16 cellular contexts compared by ENCODE assay signal in genomic region chr11:86257446-86257845, GRCh38. TPM values are rescaled to one million over a fixed set of nuclear protein-coding genes. Genes with fewer than 3 reads are reported as not detected.
A peak's percentile ranks its signal among the peaks of the same experiment; 100 is the strongest.
DNase-seq lines count a peak whose midpoint lies in the region; ATAC-seq and TF ChIP-seq lines count a peak whose summit lies in the region.
"Had no signal": no experiment of that assay in that cellular context is flagged by ENCODE, and none has a peak within 500 bp of the region (broad histone marks: within the 10 kb centered on the region; RNA-seq: fewer than 3 reads in every experiment).

No MANE protein-coding gene starts in this region.

- H3K9me2 ChIP-seq in SK-N-SH = no peaks in the 10 kb centered on the region

- H3K4me3 Mint-ChIP-seq in MCF 10A (ENCODE audit: unreplicated experiment) = no peak overlapping the region
- no peak overlapping the region for H3K4me3 Mint-ChIP-seq in osteocyte (ENCODE audit: unreplicated experiment)
- H3K4me3 Mint-ChIP-seq: B cell had no signal

- no peaks in the 10 kb centered on the region for H4K20me1 ChIP-seq in SK-N-SH (ENCODE audit: insufficient read depth)

- no peak for TF ChIP-seq CTCF in SK-N-SH (IDR thresholded peaks at IDR 0.05)
- TF ChIP-seq CTCF in MCF 10A (IDR thresholded peaks at IDR 0.05; ENCODE audit: unreplicated experiment) = no peak
- TF ChIP-seq CTCF in breast epithelium (IDR thresholded peaks at IDR 0.05) = no peak
- TF ChIP-seq CTCF in osteocyte (IDR thresholded peaks at IDR 0.05) = no peak

- H3K9me3 ChIP-seq in SK-N-SH = no peaks in the 10 kb centered on the region
- no peaks in the 10 kb centered on the region for H3K9me3 ChIP-seq in breast epithelium

- H3F3A ChIP-seq in SK-N-SH (replicated peaks; ENCODE audit: insufficient read depth) = peaks cover 5% of the 10 kb centered on the region

- TF ChIP-seq POLR2A in breast epithelium (IDR thresholded peaks at IDR 0.05) = no peak

- TF ChIP-seq EP300 in SK-N-SH (IDR thresholded peaks at IDR 0.05; ENCODE audit: borderline replicate concordance in 1 of 2, low read depth in 1 of 2, low read length in 1 of 2) = no peak

- H2AFZ ChIP-seq in SK-N-SH (ENCODE audit: low read depth) = no peak overlapping the region

- H3K4me3 ChIP-seq in SK-N-SH (ENCODE audit: low read depth in 2 of 2, low read length in 1 of 2) (no peak overlapping the region), breast epithelium (no peak overlapping the region)

- intact Hi-C loops in MCF 10A (cut with micrococcal nuclease) (no loop called here), breast epithelium (cut with DNase I; ENCODE audit: low total_unique reads) (no loop called here)

- DNase-seq in SK-N-SH = no peak
- DNase-seq in MCF 10A (ENCODE audit: unreplicated experiment) = no peak
- no peak for DNase-seq in breast epithelium (ENCODE audit: low spot score in 2 of 2)
- no peak for DNase-seq in osteocyte (ENCODE audit: extremely low spot score, unreplicated experiment)
- no peak for DNase-seq in AML-193 (lab: John Stamatoyannopoulos, UW)
- no peak for DNase-seq in HuH-7 (ENCODE audit: low spot score)
- DNase-seq: GOT3, NCI-H2029, NCI-H345, NCI-H524 treated with DMSO at 0.1 percent for 48 hours, PC-3 had no signal

- H3K9me3 Mint-ChIP-seq in MCF 10A (ENCODE audit: unreplicated experiment) (no peaks in the 10 kb centered on the region), osteocyte (ENCODE audit: unreplicated experiment) (no peaks in the 10 kb centered on the region)

- no peaks in the 10 kb centered on the region for H3K4me1 ChIP-seq in SK-N-SH (ENCODE audit: control insufficient read depth in 1 of 2, insufficient read depth in 2 of 2, low read depth in 1 of 2, low read length in 1 of 2)
- H3K4me1 ChIP-seq in breast epithelium = no peaks in the 10 kb centered on the region

- no peak for TF ChIP-seq RAD21 in SK-N-SH (IDR thresholded peaks at IDR 0.05; ENCODE audit: low read length)

- peaks cover 50% of the 10 kb centered on the region for H3K79me2 ChIP-seq in SK-N-SH (ENCODE audit: insufficient read depth)

- ATAC-seq in SK-N-SH treated with all-trans-retinoic acid at 6 μM for 48 hours (no peak), GM18909 (IDR thresholded peaks at IDR 0.05; ENCODE audit: poor library complexity, unreplicated experiment) (no peak)
- ATAC-seq: PC-3 had no signal

- H3K4me2 ChIP-seq in SK-N-SH = no peak overlapping the region

- no peaks in the 10 kb centered on the region for H3K27me3 Mint-ChIP-seq in MCF 10A (ENCODE audit: insufficient read depth, unreplicated experiment)
- H3K27me3 Mint-ChIP-seq in osteocyte (ENCODE audit: unreplicated experiment) = no peaks in the 10 kb centered on the region
- H3K27me3 Mint-ChIP-seq: B cell had no signal

- H3K27me3 ChIP-seq in SK-N-SH (ENCODE audit: insufficient read depth) = no peaks in the 10 kb centered on the region
- no peaks in the 10 kb centered on the region for H3K27me3 ChIP-seq in breast epithelium

- H3K27ac ChIP-seq in SK-N-SH (ENCODE audit: low read depth in 2 of 2, low read length in 1 of 2) = no peak overlapping the region
- no peak overlapping the region for H3K27ac ChIP-seq in breast epithelium
- H3K27ac ChIP-seq: 22Rv1, RWPE1 had no signal

- CTCF ChIA-PET in SK-N-SH (lab: Yijun Ruan, JAX) (interaction anchor here (0.8 kb wide), 1 partner anchor 9 kb away, joined by 3 read pairs; no protein-coding TSS in a partner anchor), MCF 10A (lab: Yijun Ruan, JAX) (no interaction called here)

- POLR2A ChIA-PET in SK-N-SH (lab: Yijun Ruan, JAX) = no interaction called here
- POLR2A ChIA-PET in MCF 10A (lab: Yijun Ruan, JAX) = interaction anchor here (1.6 kb wide), 1 partner anchor 10 kb away, joined by 4 read pairs; no protein-coding TSS in a partner anchor

- H3K36me3 ChIP-seq in SK-N-SH (replicated peaks in 1 of 2; ENCODE audit: control insufficient read depth in 1 of 2, insufficient read depth in 2 of 2, low read length in 1 of 2) (peaks cover 19 to 30% of the 10 kb centered on the region in 2 experiments), breast epithelium (no peaks in the 10 kb centered on the region)

- H3K4me1 Mint-ChIP-seq in MCF 10A (ENCODE audit: insufficient read depth, unreplicated experiment) (no peaks in the 10 kb centered on the region), osteocyte (ENCODE audit: unreplicated experiment) (peaks cover 3% of the 10 kb centered on the region)

- H3K36me3 Mint-ChIP-seq in MCF 10A (ENCODE audit: insufficient read depth, unreplicated experiment) (peaks cover 44% of the 10 kb centered on the region), osteocyte (ENCODE audit: unreplicated experiment) (peaks cover 27% of the 10 kb centered on the region)

- no peak overlapping the region for H3K27ac Mint-ChIP-seq in MCF 10A (ENCODE audit: low read depth, unreplicated experiment)
- H3K27ac Mint-ChIP-seq in osteocyte (ENCODE audit: unreplicated experiment) = peak overlapping the region; percentile 3
- H3K27ac Mint-ChIP-seq: B cell had no signal

- TSS peak; percentile 15 for BruUV-seq in MCF 10A (replicated peaks; lab: Mats Ljungman, UMichigan)

- no peak overlapping the region for H3K9ac ChIP-seq in SK-N-SH

TF ChIP-seq in SK-N-SH treated with all-trans-retinoic acid at 6 μM for 48 hours, 23 proteins besides CTCF, POLR2A, EP300 and RAD21:
- TF ChIP-seq CSRNP3 (CRISPR knock-in tag; IDR thresholded peaks at IDR 0.05) = no peak
- TF ChIP-seq CSDC2 (CRISPR knock-in tag; IDR thresholded peaks at IDR 0.05) = peak; percentile 95
- TF ChIP-seq RARB (CRISPR knock-in tag; IDR thresholded peaks at IDR 0.05) = no peak
- peak; percentile 91; the same call in 1 of the 2 replicates for TF ChIP-seq SNAI2 (CRISPR knock-in tag; IDR thresholded peaks at IDR 0.05)
- TF ChIP-seq ARNTL (CRISPR knock-in tag; IDR thresholded peaks at IDR 0.05; ENCODE audit: borderline replicate concordance, low read depth) = no peak
TF ChIP-seq in SK-N-SH treated with all-trans-retinoic acid at 6 μM for 48 hours: peak in this region for 2.

TF ChIP-seq in SK-N-SH, 30 proteins besides CTCF, POLR2A, EP300 and RAD21:
- no peak for TF ChIP-seq FOXJ3 (CRISPR knock-in tag; IDR thresholded peaks at IDR 0.05)
- TF ChIP-seq SMC3 (IDR thresholded peaks at IDR 0.05; ENCODE audit: low read depth, low read length) = no peak
- no peak for TF ChIP-seq JUND (IDR thresholded peaks at IDR 0.05)
- TF ChIP-seq NFIC (IDR thresholded peaks at IDR 0.05; ENCODE audit: borderline replicate concordance) = no peak
- no peak for TF ChIP-seq RCOR1 (IDR thresholded peaks at IDR 0.05; ENCODE audit: low read length)
- no peak for TF ChIP-seq FOXM1 (IDR thresholded peaks at IDR 0.05; ENCODE audit: low read depth)
- TF ChIP-seq YY1 (IDR thresholded peaks at IDR 0.05; ENCODE audit: low read depth) = no peak
- no peak for TF ChIP-seq SIN3A (IDR thresholded peaks at IDR 0.05; ENCODE audit: borderline replicate concordance, low read depth, low read length)
- TF ChIP-seq TAF1 (IDR thresholded peaks at IDR 0.05; ENCODE audit: borderline replicate concordance, low read depth, low read length) = no peak
- TF ChIP-seq GATA2 (CRISPR knock-in tag; IDR thresholded peaks at IDR 0.05) = no peak
- no peak for TF ChIP-seq RFX5 (IDR thresholded peaks at IDR 0.05; ENCODE audit: low read length)
- TF ChIP-seq CHD2 (IDR thresholded peaks at IDR 0.05; ENCODE audit: low read length, partially characterized antibody) = no peak
- no peak for TF ChIP-seq RXRA (IDR thresholded peaks at IDR 0.05; ENCODE audit: borderline replicate concordance, low read depth)
- no peak for TF ChIP-seq TCF12 (IDR thresholded peaks at IDR 0.05)
- no peak for TF ChIP-seq TEAD4 (IDR thresholded peaks at IDR 0.05; ENCODE audit: borderline replicate concordance, insufficient read depth)
- TF ChIP-seq IRF3 (IDR thresholded peaks at IDR 0.05; ENCODE audit: low read depth, low read length) = no peak
- no peak for TF ChIP-seq ELF1 (IDR thresholded peaks at IDR 0.05)
- TF ChIP-seq GABPA (IDR thresholded peaks at IDR 0.05; ENCODE audit: low read depth) = no peak
- TF ChIP-seq POLR2AphosphoS5 (IDR thresholded peaks at IDR 0.05; ENCODE audit: low read depth, low read length) = no peak

RNA-seq across cellular contexts. Expression of gene EED, which starts 12.9 kb away (rescaled TPM):
- 12.8 and 14.2 TPM in 2 replicates for polyA plus RNA-seq in SK-N-SH (2012; rRNA removed)
- polyA plus RNA-seq in SK-N-SH (2012; cell fraction: cytosol; rRNA removed) = 13.3 and 13.9 TPM in 2 replicates
- 21.7 and 33.6 TPM in 2 replicates for polyA plus RNA-seq in SK-N-SH (2012; cell fraction: nucleus; rRNA removed)
- total RNA-seq in MCF 10A (2022) (20.9 and 22.9 TPM in 2 replicates), breast epithelium (10 to 100 TPM; 14.6 to 39.4 (median 26.2) TPM), osteocyte (16.5 and 18.5 TPM in 2 replicates)

RNA-seq across cellular contexts. Expression of gene HIKESHI, which starts 44.6 kb away (rescaled TPM):
- 62.3 and 67.6 TPM in 2 replicates for polyA plus RNA-seq in SK-N-SH (2012; rRNA removed)
- polyA plus RNA-seq in SK-N-SH (2012; cell fraction: cytosol; rRNA removed) = 76.7 and 80.2 TPM in 2 replicates
- 21.9 and 42.5 TPM in 2 replicates for polyA plus RNA-seq in SK-N-SH (2012; cell fraction: nucleus; rRNA removed)
- 47.6 and 53.9 TPM in 2 replicates for total RNA-seq in MCF 10A (2022)
- 10 to 100 TPM; 34.7 to 53.9 (median 43.5) TPM for total RNA-seq in breast epithelium
- total RNA-seq in osteocyte = 33.6 and 38.8 TPM in 2 replicates
